In the genomic region with DNA sequence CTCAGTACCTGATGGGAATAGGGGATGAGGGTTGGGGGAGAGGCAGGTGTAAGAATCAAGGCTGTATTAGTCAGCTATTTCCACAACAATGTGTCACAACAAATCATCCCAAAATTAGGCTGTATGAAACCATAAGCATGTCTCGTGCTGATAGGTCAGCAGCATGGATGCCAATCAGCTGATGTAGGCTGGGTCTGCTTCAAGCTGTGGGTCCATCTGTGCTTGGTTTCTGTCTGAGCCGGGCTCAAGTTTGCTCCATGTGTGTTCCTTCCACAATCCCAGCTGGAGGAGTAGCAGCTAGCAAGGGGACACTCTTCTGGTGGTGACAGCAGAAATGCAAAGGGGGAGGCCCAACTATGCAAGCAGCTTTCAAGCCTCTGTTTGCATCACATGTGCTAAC, we compare ENCODE assay signal across 27 cellular contexts.
DNase-seq lines count a peak whose midpoint lies in the region; ATAC-seq, FAIRE-seq and TF ChIP-seq lines count a peak whose summit lies in the region.
"Had no signal": no experiment of that assay in that cellular context is flagged by ENCODE, and none has a peak within 500 bp of the region (broad histone marks: within the 10 kb centered on the region; RNA-seq: fewer than 3 reads in every experiment).

No MANE protein-coding gene starts in this region.

- H3K27me3 ChIP-seq in CD4-positive, alpha-beta T cell (ENCODE audit: control insufficient read depth, insufficient read depth, low read length): no peaks in the 10 kb centered on the region
- no peaks in the 10 kb centered on the region for H3K27me3 ChIP-seq in HepG2 (ENCODE audit: control insufficient read depth in 1 of 2, insufficient read depth in 2 of 2, low read length in 2 of 2)
- H3K27me3 ChIP-seq: BLaER1, SJCRH30 had no signal

- no peak for ATAC-seq in CD4-positive, alpha-beta T cell (ENCODE audit: poor library complexity)
- ATAC-seq in HepG2: no peak
- ATAC-seq: GM23338, SK-N-SH treated with all-trans-retinoic acid at 6 μM for 48 hours had no signal

- TF ChIP-seq EP300 in HepG2 (IDR thresholded peaks at IDR 0.05; ENCODE audit: low read depth in 2 of 2, low read length in 2 of 2) (no peak), HepG2 (CRISPR knock-in tag; IDR thresholded peaks at IDR 0.05; ENCODE audit: borderline replicate concordance) (no peak)

- no peak for TF ChIP-seq RAD21 in HepG2 (CRISPR knock-in tag; IDR thresholded peaks at IDR 0.05)

- in situ Hi-C loops in HepG2 (cut with HindIII; ENCODE audit: extremely low pct_ligation_motif_present, low pct_unique_long_range_greater_than_20kb): no loop called here

- H3K27ac Mint-ChIP-seq in activated T-cell treated with anti-CD3 and anti-CD28 coated beads, Interleukin-2, amount 50 U/mL, for 24 hours: peak overlapping the region; percentile 2
- peak overlapping the region; percentile 20 for H3K27ac Mint-ChIP-seq in osteocyte (ENCODE audit: unreplicated experiment)
- H3K27ac Mint-ChIP-seq in CD4-positive, alpha-beta T cell: no peak overlapping the region
- H3K27ac Mint-ChIP-seq: GM23338, H9, HFFc6 had no signal

- no peaks in the 10 kb centered on the region for H3K9me3 ChIP-seq in CD4-positive, alpha-beta T cell (ENCODE audit: control insufficient read depth, low read length)
- no peaks in the 10 kb centered on the region for H3K9me3 ChIP-seq in HepG2 (ENCODE audit: low read length)
- H3K9me3 ChIP-seq: BLaER1, SJCRH30 had no signal

- no peaks in the 10 kb centered on the region for H3K9me3 Mint-ChIP-seq in activated T-cell treated with anti-CD3 and anti-CD28 coated beads, Interleukin-2, amount 50 U/mL, for 24 hours
- H3K9me3 Mint-ChIP-seq in osteocyte (ENCODE audit: unreplicated experiment): no peaks in the 10 kb centered on the region
- H3K9me3 Mint-ChIP-seq in CD4-positive, alpha-beta T cell: no peaks in the 10 kb centered on the region
- H3K9me3 Mint-ChIP-seq: CD4-positive, CD25-positive, alpha-beta regulatory T cell; GM23338; H9; HFFc6 had no signal

- no peak overlapping the region for H3K27ac ChIP-seq in CD4-positive, alpha-beta T cell (ENCODE audit: low read depth, low read length)
- H3K27ac ChIP-seq in HepG2 (ENCODE audit: extremely low read length, insufficient read depth, low read length): no peak overlapping the region
- H3K27ac ChIP-seq: 22Rv1, BLaER1, SJCRH30 had no signal

- no peaks in the 10 kb centered on the region for H3K27me3 Mint-ChIP-seq in activated T-cell treated with anti-CD3 and anti-CD28 coated beads, Interleukin-2, amount 50 U/mL, for 24 hours
- H3K27me3 Mint-ChIP-seq in osteocyte (ENCODE audit: unreplicated experiment): no peaks in the 10 kb centered on the region
- no peaks in the 10 kb centered on the region for H3K27me3 Mint-ChIP-seq in CD4-positive, alpha-beta T cell
- H3K27me3 Mint-ChIP-seq: CD4-positive, CD25-positive, alpha-beta regulatory T cell; IgD-negative memory B cell had no signal

- H3K4me3 Mint-ChIP-seq in activated T-cell treated with anti-CD3 and anti-CD28 coated beads, Interleukin-2, amount 50 U/mL, for 24 hours: no peak overlapping the region
- H3K4me3 Mint-ChIP-seq in osteocyte (ENCODE audit: unreplicated experiment): no peak overlapping the region
- no peak overlapping the region for H3K4me3 Mint-ChIP-seq in CD4-positive, alpha-beta T cell
- H3K4me3 Mint-ChIP-seq: CD4-positive, CD25-positive, alpha-beta regulatory T cell; GM23338; H9; HFFc6 had no signal

- 100% methylated on average over 2 of the region's 2 CpGs for WGBS in HepG2 (ENCODE audit: low lambda C conversion rate)

- TF ChIP-seq CTCF in osteocyte (IDR thresholded peaks at IDR 0.05): no peak
- no peak for TF ChIP-seq CTCF in CD4-positive, alpha-beta T cell (IDR thresholded peaks at IDR 0.05)
- TF ChIP-seq CTCF in HepG2 (CRISPR knock-in tag; IDR thresholded peaks at IDR 0.05): no peak

- no peaks in the 10 kb centered on the region for H4K20me1 ChIP-seq in HepG2 (ENCODE audit: insufficient read depth, low read length)

- CTCF ChIA-PET in CD4-positive, alpha-beta T cell (lab: Charles Lee): no interaction called here
- CTCF ChIA-PET in HepG2 (lab: Yijun Ruan, JAX; ENCODE audit: low intra/inter-chr PET ratio, low total read pairs): no interaction called here

- no peaks in the 10 kb centered on the region for H3K4me1 ChIP-seq in HepG2 (ENCODE audit: insufficient read depth, low read length)
- H3K4me1 ChIP-seq: SJCRH30 had no signal

- H3K79me2 ChIP-seq in HepG2 (ENCODE audit: insufficient read depth, low read length): no peaks in the 10 kb centered on the region

- H3K9ac ChIP-seq in HepG2 (ENCODE audit: insufficient read depth, low read depth, low read length): no peak overlapping the region
- H3K9ac ChIP-seq: BLaER1 had no signal

- peaks cover 24% of the 10 kb centered on the region for H3K4me1 Mint-ChIP-seq in activated T-cell treated with anti-CD3 and anti-CD28 coated beads, Interleukin-2, amount 50 U/mL, for 24 hours (ENCODE audit: low read depth)
- no peaks in the 10 kb centered on the region for H3K4me1 Mint-ChIP-seq in osteocyte (ENCODE audit: unreplicated experiment)
- H3K4me1 Mint-ChIP-seq in CD4-positive, alpha-beta T cell (ENCODE audit: low read depth): peaks cover 24% of the 10 kb centered on the region
- H3K4me1 Mint-ChIP-seq: GM23338, H9 had no signal

- H3K36me3 Mint-ChIP-seq in activated T-cell treated with anti-CD3 and anti-CD28 coated beads, Interleukin-2, amount 50 U/mL, for 24 hours (ENCODE audit: low read depth): peaks cover 95% of the 10 kb centered on the region
- H3K36me3 Mint-ChIP-seq in osteocyte (ENCODE audit: unreplicated experiment): peaks cover 43% of the 10 kb centered on the region
- H3K36me3 Mint-ChIP-seq in CD4-positive, alpha-beta T cell (ENCODE audit: low read depth): peaks cover 77% of the 10 kb centered on the region

- no peak for DNase-seq in activated T-cell treated with anti-CD3 and anti-CD28 coated beads, Interleukin-2, amount 50 U/mL, for 24 hours
- DNase-seq in activated T-cell treated with anti-CD3 and anti-CD28 coated beads for 4 hours (no peak), HCEC 1CT (peak; percentile 1), cerebellum (ENCODE audit: low spot score) (peak; percentile 76), osteocyte (ENCODE audit: extremely low spot score, unreplicated experiment) (no peak), NCI-H446 (lab: John Stamatoyannopoulos, UW) (no peak), HepG2 (ENCODE audit: low spot score) (no peak)
- DNase-seq in CD4-positive, alpha-beta T cell: no peak
- DNase-seq: CD4-positive, CD25-positive, alpha-beta regulatory T cell; H9; HFFc6; NCI-H1092; NCI-H1417 treated with DMSO at 0.1 percent for 48 hours; NCI-H187; NCI-H2081 treated with DMSO at 0.1 percent for 48 hours; NCI-H2171 treated with DMSO at 0.1 percent for 48 hours; NCI-H345; NCI-H524 treated with DMSO at 0.1 percent for 48 hours; NCI-H774; SJCRH30 had no signal

- intact Hi-C loops in CD4-positive, alpha-beta T cell (cut with DNase I, micrococcal nuclease): no loop called here
- intact Hi-C loops in HepG2 (cut with micrococcal nuclease; ENCODE audit: unreplicated experiment): no loop called here

- peaks cover 13 to 45% of the 10 kb centered on the region in 2 experiments; a peak in 4 of 5 replicates for H3K36me3 ChIP-seq in HepG2 (replicated peaks in 1 of 2; ENCODE audit: control insufficient read depth in 1 of 2, insufficient read depth in 2 of 2, low read length in 2 of 2)

- no peak for FAIRE-seq in HepG2 (lab: Jason Lieb, UNC)
- FAIRE-seq: D721Med, GM18507 had no signal

- H3K4me2 ChIP-seq in HepG2 (ENCODE audit: low read depth, low read length): no peak overlapping the region
- H3K4me2 ChIP-seq: BLaER1, GM23338 had no signal

- H3K4me3 ChIP-seq in HepG2 (replicated peaks in 1 of 3; ENCODE audit: insufficient read depth in 1 of 3, low read depth in 2 of 3, low read length in 3 of 3): no peak overlapping the region
- H3K4me3 ChIP-seq: BLaER1, GM23338, SJCRH30 had no signal

- TF ChIP-seq POLR2A in HepG2 (IDR thresholded peaks at IDR 0.05; ENCODE audit: insufficient read depth in 1 of 2, low read depth in 2 of 2, low read length in 2 of 2): no peak

- POLR2A ChIA-PET in CD4-positive, alpha-beta T cell (lab: Charles Lee): no interaction called here
- POLR2A ChIA-PET in HepG2 (lab: Yijun Ruan, JAX): no interaction called here

- BruUV-seq in HepG2 (replicated peaks; lab: Mats Ljungman, UMichigan): no TSS peak

- no peak overlapping the region for H2AFZ ChIP-seq in HepG2 (ENCODE audit: low read length)
- H2AFZ ChIP-seq: GM23338 had no signal

TF ChIP-seq in HepG2, 621 proteins besides CTCF, POLR2A, EP300 and RAD21:
- no peak for TF ChIP-seq ZKSCAN8 (CRISPR knock-in tag; IDR thresholded peaks at IDR 0.05; ENCODE audit: borderline replicate concordance)

Comparison
In these comparisons a context has a peak if more than half of its experiments do, and no peak if none do; other contexts are left out.
1. DNase-seq: peak in HCEC 1CT (single experiment) and cerebellum (single experiment); none in activated T-cell treated with anti-CD3 and anti-CD28 coated beads, Interleukin-2, amount 50 U/mL, for 24 hours (single experiment), activated T-cell treated with anti-CD3 and anti-CD28 coated beads for 4 hours (single experiment), osteocyte (single experiment), CD4-positive, alpha-beta T cell (0 of 10), NCI-H446 (0 of 2) and HepG2 (single experiment).